In genomic region chr12:56003376-56003775, GRCh38 we compare ENCODE assay signal across 1 cellular context.
TF ChIP-seq lines count a peak whose summit lies in the region.
"Not testable (repeated sequence)": the region's sequence is repeated elsewhere in the genome, so short reads cannot be mapped to it uniquely, and the experiment has no call there.

No MANE protein-coding gene starts in this region.

TF ChIP-seq in K562, 482 proteins besides CTCF, POLR2A, EP300 and RAD21:
- peak; percentile 50 to 65 for TF ChIP-seq KDM1A (IDR thresholded peaks at IDR 0.05)
- 0 out of 2 replicates have a peak, but pooled peaks have one; percentile 25 for TF ChIP-seq SMARCE1 (IDR thresholded peaks at IDR 0.05)
- TF ChIP-seq EGR1 (conservative IDR thresholded peaks at IDR 0.05), result peak; percentile 77
- TF ChIP-seq FOSL1 (tag; conservative IDR thresholded peaks at IDR 0.05), result peak; percentile 62
- TF ChIP-seq JUND (IDR thresholded peaks at IDR 0.05; ENCODE audit: borderline replicate concordance, low read depth, low read length), result 0 out of 2 replicates have a peak, but pooled peaks have one; percentile 22
- TF ChIP-seq JUND (tag; IDR thresholded peaks at IDR 0.05; ENCODE audit: borderline replicate concordance, low read depth, low read length); ATF3 (CRISPR knock-in tag; conservative IDR thresholded peaks at IDR 0.05): not testable (repeated sequence)
- TF ChIP-seq NRF1 (conservative IDR thresholded peaks at IDR 0.05 in 1 of 2, IDR thresholded peaks at IDR 0.05 in 1 of 2), result peak in 1 of 2 experiments; percentile 44; a peak in 2 of 4 replicates
- TF ChIP-seq ATF3 (IDR thresholded peaks at IDR 0.05), result peak; percentile 60
- TF ChIP-seq SPI1 (IDR thresholded peaks at IDR 0.05; ENCODE audit: borderline replicate concordance, low read depth, low read length), result peak; percentile 81
